In the genomic region with DNA sequence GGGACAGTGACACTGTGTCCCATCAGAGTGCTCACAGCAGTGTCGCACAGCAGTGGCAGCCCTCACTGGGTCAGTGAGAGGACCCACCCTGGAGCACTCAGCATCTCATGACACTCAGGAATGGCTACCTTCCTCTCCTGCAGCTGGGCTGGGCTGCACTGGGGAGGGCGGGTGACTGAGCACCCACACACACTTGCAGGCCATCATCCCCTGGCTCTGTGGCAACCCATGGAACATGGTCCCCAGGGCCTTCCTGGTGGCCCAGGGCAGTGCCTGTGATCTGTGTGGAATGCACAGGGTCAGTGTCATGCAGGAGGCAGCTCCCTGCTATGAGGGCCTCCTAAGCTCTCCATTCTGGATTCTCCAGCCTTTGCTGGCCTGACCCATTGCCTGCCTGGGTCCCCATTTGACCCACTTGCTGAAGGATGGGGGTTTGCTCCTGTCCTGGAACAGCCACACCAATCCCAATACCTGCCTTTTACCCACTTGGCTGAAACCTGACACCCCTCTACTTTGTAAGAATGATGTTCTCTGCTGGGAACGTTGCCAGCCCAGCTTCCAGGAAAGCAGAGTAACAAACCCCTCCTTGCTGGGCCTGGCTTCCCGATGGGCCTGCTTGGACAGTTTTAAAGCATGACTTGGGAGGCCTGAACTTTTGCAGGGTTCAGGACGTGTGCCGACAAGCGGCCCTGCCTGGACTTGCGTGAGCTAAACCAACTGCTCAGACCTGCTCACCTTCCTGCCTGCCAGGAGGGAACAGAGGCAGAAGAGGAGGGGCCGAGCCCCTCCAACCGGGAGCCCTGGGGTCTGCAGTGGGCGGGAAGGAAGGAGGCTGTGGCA, we compare ENCODE assay signal across 8 cellular contexts. TPM values are rescaled to one million over a fixed set of nuclear protein-coding genes. Genes with fewer than 3 reads are reported as not detected.
DNase-seq lines count a peak whose midpoint lies in the region; ATAC-seq and TF ChIP-seq lines count a peak whose summit lies in the region.

No MANE protein-coding gene starts in this region.

- peak overlapping the region; percentile 87 for H3K18ac ChIP-seq in IMR-90 (ENCODE audit: low read depth, low read length)

- H2BK120ac ChIP-seq in IMR-90 (ENCODE audit: low read depth, low read length): peak overlapping the region; percentile 99

- H2BK5ac ChIP-seq in IMR-90 (ENCODE audit: low read depth, low read length, poor library complexity, severe bottlenecking): peak overlapping the region; percentile 99

- H2BK20ac ChIP-seq in IMR-90 (ENCODE audit: low read depth, low read length): peak overlapping the region; percentile 81

- peak overlapping the region; percentile 57 for H2AK9ac ChIP-seq in IMR-90 (replicated peaks; ENCODE audit: low read depth, low read length, poor library complexity)

- WGBS in IMR-90 (ENCODE audit: extremely low coverage in 2 of 2, insufficient read length in 1 of 2), 2 experiments: 0% methylated on average over 1 of the region's 11 CpGs; no CpG with 5 or more reads in 1 of the 2 experiments

- H2AK5ac ChIP-seq in IMR-90 (ENCODE audit: low read depth, low read length): peak overlapping the region; percentile 92

- no peaks in the 10 kb centered on the region for H3K9me3 ChIP-seq in IMR-90 (ENCODE audit: control insufficient read depth, insufficient read depth, low read length)

- H3K9me3 Mint-ChIP-seq in activated T-helper 2 cell treated with anti-CD3 and anti-CD28 coated beads, Interferon-gamma antibody, Interleukin-2, Interleukin-4, amounts not matched to agents 10 μg/mL and 5 μg/mL and 100 μg/mL, durations not matched to agents 14 hours and 24 hours and 36 hours: no peaks in the 10 kb centered on the region

- no peaks in the 10 kb centered on the region for H3K4me1 Mint-ChIP-seq in activated T-helper 2 cell treated with anti-CD3 and anti-CD28 coated beads, Interferon-gamma antibody, Interleukin-2, Interleukin-4, amounts not matched to agents 10 μg/mL and 5 μg/mL and 100 μg/mL, durations not matched to agents 14 hours and 24 hours and 36 hours (ENCODE audit: low read depth)

- H3K27ac Mint-ChIP-seq in activated T-helper 2 cell treated with anti-CD3 and anti-CD28 coated beads, Interferon-gamma antibody, Interleukin-2, Interleukin-4, amounts not matched to agents 10 μg/mL and 5 μg/mL and 100 μg/mL, durations not matched to agents 14 hours and 24 hours and 36 hours: no peak overlapping the region

- H3K14ac ChIP-seq in IMR-90 (replicated peaks; ENCODE audit: low read depth, low read length): peak overlapping the region; percentile 89

- H4K91ac ChIP-seq in IMR-90 (ENCODE audit: insufficient read depth, low read depth, low read length): peak overlapping the region; percentile 99

- CTCF ChIA-PET in AG04449 (lab: Yijun Ruan, JAX): interaction anchor here (1.3 to 3.0 kb wide), 4 partner anchors 12 to 126 kb away, joined by 4 to 18 read pairs (median 10); no protein-coding TSS in a partner anchor
- CTCF ChIA-PET in IMR-90 (lab: Yijun Ruan, JAX): interaction anchor here (0.6 to 1.8 kb wide), 3 partner anchors 12 to 133 kb away, joined by 3 to 5 read pairs (median 5); no protein-coding TSS in a partner anchor
- CTCF ChIA-PET in RWPE1 (lab: Yijun Ruan, JAX): interaction anchor here (0.5 to 2.2 kb wide), 6 partner anchors 9 to 156 kb away, joined by 3 to 10 read pairs (median 4); no protein-coding TSS in a partner anchor

- intact Hi-C loops in IMR-90 (cut with micrococcal nuclease): no loop called here
- intact Hi-C loops in activated T-helper 2 cell treated with anti-CD3 and anti-CD28 coated beads, Interferon-gamma antibody, Interleukin-2, Interleukin-4, amounts not matched to agents 10 μg/mL and 5 μg/mL and 100 μg/mL, durations not matched to agents 14 hours and 24 hours and 36 hours (cut with micrococcal nuclease): no loop called here

- TF ChIP-seq CTCF in AG04449 (IDR thresholded peaks at IDR 0.05; ENCODE audit: insufficient read depth, low read length, missing control alignments) (no peak), IMR-90 (conservative IDR thresholded peaks at IDR 0.05; ENCODE audit: low read depth, low read length) (0 out of 2 replicates have a peak, but pooled peaks have one; percentile 8), RWPE1 (conservative IDR thresholded peaks at IDR 0.05; ENCODE audit: low read depth) (no peak), foreskin fibroblast (IDR thresholded peaks at IDR 0.05; ENCODE audit: low read depth, low read length) (peak; percentile 16)

- H3K27ac ChIP-seq in IMR-90 (ENCODE audit: insufficient read depth, low read length): peak overlapping the region; percentile 95
- peak overlapping the region; percentile 98 for H3K27ac ChIP-seq in RWPE1

- dilution Hi-C loops in IMR-90 (cut with HindIII; ENCODE audit: low sequenced_read_pairs, unreplicated experiment): no loop called here

- POLR2A ChIA-PET in AG04449 (lab: Yijun Ruan, JAX) (no interaction called here), IMR-90 (lab: Charles Lee; ENCODE audit: unreplicated experiment) (interaction anchor here (0.7 to 1.0 kb wide), 3 partner anchors 11 to 1873 kb away, joined by 3 read pairs; no protein-coding TSS in a partner anchor), RWPE1 (lab: Yijun Ruan, JAX; ENCODE audit: low non-redundant PET) (interaction anchor here (0.6 kb wide), 1 partner anchor 120 kb away, joined by 3 read pairs; no protein-coding TSS in a partner anchor)

- H3K79me1 ChIP-seq in IMR-90 (ENCODE audit: low read depth in 1 of 2, low read length in 2 of 2): peaks cover 47 to 92% of the 10 kb centered on the region in 2 experiments

- DNase-seq in AG04449 (ENCODE audit: low read depth, low spot score) (peak; percentile 89), IMR-90 (peak; percentile 98), RWPE1 (ENCODE audit: low spot score) (peak; percentile 97), foreskin fibroblast (peak; percentile 95 to 96), pons (ENCODE audit: low spot score) (peak; percentile 59)
- DNase-seq in activated T-helper 2 cell treated with anti-CD3 and anti-CD28 coated beads, Interferon-gamma antibody, Interleukin-2, Interleukin-4, amounts not matched to agents 10 μg/mL and 5 μg/mL and 100 μg/mL, durations not matched to agents 14 hours and 24 hours and 36 hours (ENCODE audit: low spot score): no peak
- DNase-seq in activated CD4-positive, alpha-beta T cell treated with anti-CD3 and anti-CD28 coated beads for 4 hours: no peak
- DNase-seq in stimulated activated naive CD8-positive, alpha-beta T cell treated with anti-CD3 and anti-CD28 coated beads, Interleukin-15, Interleukin-2, amounts not matched to agents 100 U/mL and 50 U/mL, for 24 hours: no peak

- H4K20me1 ChIP-seq in IMR-90 (ENCODE audit: insufficient read depth, low read length): peaks cover 67% of the 10 kb centered on the region

- peak overlapping the region; percentile 80 for H3K9ac ChIP-seq in IMR-90 (ENCODE audit: low read depth, low read length)

- H2BK15ac ChIP-seq in IMR-90 (ENCODE audit: low read depth, low read length): peak overlapping the region; percentile 61; the same call in 2 of the 3 replicates

- peak overlapping the region; percentile 89 to 95 for H4K8ac ChIP-seq in IMR-90 (ENCODE audit: low read depth in 2 of 2, low read length in 2 of 2)

- H3K23ac ChIP-seq in IMR-90 (ENCODE audit: low read depth, low read length): peak overlapping the region; percentile 92

- TF ChIP-seq RAD21 in IMR-90 (IDR thresholded peaks at IDR 0.05; ENCODE audit: low read length): peak; percentile 5; the same call in 1 of the 2 replicates

- H3K4ac ChIP-seq in IMR-90 (ENCODE audit: low read depth, low read length): peak overlapping the region; percentile 99

- H3K36me3 ChIP-seq in IMR-90 (ENCODE audit: control insufficient read depth, insufficient read depth, low read length): peaks cover 43% of the 10 kb centered on the region

- H3K36me3 Mint-ChIP-seq in activated T-helper 2 cell treated with anti-CD3 and anti-CD28 coated beads, Interferon-gamma antibody, Interleukin-2, Interleukin-4, amounts not matched to agents 10 μg/mL and 5 μg/mL and 100 μg/mL, durations not matched to agents 14 hours and 24 hours and 36 hours (ENCODE audit: low read depth): no peaks in the 10 kb centered on the region

- peak overlapping the region; percentile 36 for H2AFZ ChIP-seq in IMR-90 (replicated peaks; ENCODE audit: low read length, poor library complexity)

- peak overlapping the region; percentile 93; the same call in 1 of the 2 replicates for H3K56ac ChIP-seq in IMR-90 (ENCODE audit: extremely low read depth, insufficient read depth, low read length)

- H3K4me1 ChIP-seq in IMR-90 (ENCODE audit: control insufficient read depth, insufficient read depth, low read length): peaks cover 81% of the 10 kb centered on the region

- BruUV-seq in IMR-90 (replicated peaks; lab: Mats Ljungman, UMichigan): no TSS peak

- H3K4me3 Mint-ChIP-seq in activated T-helper 2 cell treated with anti-CD3 and anti-CD28 coated beads, Interferon-gamma antibody, Interleukin-2, Interleukin-4, amounts not matched to agents 10 μg/mL and 5 μg/mL and 100 μg/mL, durations not matched to agents 14 hours and 24 hours and 36 hours (ENCODE audit: low read depth): no peak overlapping the region

- peak overlapping the region; percentile 88 for H4K5ac ChIP-seq in IMR-90 (ENCODE audit: low read depth, low read length)

- peak overlapping the region; percentile 47 for H3K4me2 ChIP-seq in IMR-90 (ENCODE audit: low read depth, low read length)

- TF ChIP-seq POLR2A in IMR-90 (IDR thresholded peaks at IDR 0.05; ENCODE audit: low read depth, low read length): no peak; the same call in 1 of the 2 replicates

- peaks cover 68% of the 10 kb centered on the region for H3K9me1 ChIP-seq in IMR-90 (ENCODE audit: insufficient read depth, low read length)

- in situ Hi-C loops in IMR-90 (cut with MboI; ENCODE audit: low sequenced_read_pairs): loop anchor here (5.0 to 25.0 kb wide), 2 partner anchors 123 to 418 kb away; a partner anchor contains a TSS

- no peaks in the 10 kb centered on the region for H3K27me3 ChIP-seq in IMR-90 (ENCODE audit: control insufficient read depth, insufficient read depth, low read length)

- H3K27me3 Mint-ChIP-seq in activated T-helper 2 cell treated with anti-CD3 and anti-CD28 coated beads, Interferon-gamma antibody, Interleukin-2, Interleukin-4, amounts not matched to agents 10 μg/mL and 5 μg/mL and 100 μg/mL, durations not matched to agents 14 hours and 24 hours and 36 hours (ENCODE audit: low read depth): no peaks in the 10 kb centered on the region

- ATAC-seq in IMR-90 (ENCODE audit: low read depth): peak; percentile 30
- ATAC-seq in stimulated activated naive CD8-positive, alpha-beta T cell treated with anti-CD3 and anti-CD28 coated beads, Interleukin-15, Interleukin-2, amounts not matched to agents 100 U/mL and 50 U/mL, for 24 hours: no peak

- H3K4me3 ChIP-seq in AG04449 (ENCODE audit: low read depth, low read length) (no peak overlapping the region), IMR-90 (ENCODE audit: insufficient read depth, low read depth, low read length) (no peak overlapping the region), foreskin fibroblast (ENCODE audit: low read depth in 1 of 2, low read length in 2 of 2) (no peak overlapping the region)

RNA-seq across cellular contexts. Expression of a gene that starts 13.7 kb away (rescaled TPM):
- total RNA-seq in IMR-90 (2012; rRNA removed): 29.7 and 29.9 TPM in 2 replicates
- polyA plus RNA-seq in IMR-90 (2012; rRNA removed): 36.9 and 39.7 TPM in 2 replicates
- polyA plus RNA-seq in IMR-90 (2012; cell fraction: cytosol; rRNA removed): 22.1 and 48.3 TPM in 2 replicates
- polyA plus RNA-seq in IMR-90 (2012; cell fraction: nucleus; rRNA removed; ENCODE audit: low replicate concordance): 21.0 and 34.4 TPM in 2 replicates
- 17.6 and 17.7 TPM in 2 replicates for total RNA-seq in activated T-helper 2 cell treated with anti-CD3 and anti-CD28 coated beads, Interferon-gamma antibody, Interleukin-2, Interleukin-4, amounts not matched to agents 10 μg/mL and 5 μg/mL and 100 μg/mL, durations not matched to agents 14 hours and 24 hours and 36 hours

Comparison
In these comparisons a context has a peak if more than half of its experiments do, and no peak if none do; other contexts are left out.
1. DNase-seq: peak in AG04449 (single experiment), IMR-90 (single experiment), RWPE1 (single experiment), foreskin fibroblast (2 of 2) and pons (single experiment); none in activated T-helper 2 cell treated with anti-CD3 and anti-CD28 coated beads, Interferon-gamma antibody, Interleukin-2, Interleukin-4, amounts not matched to agents 10 μg/mL and 5 μg/mL and 100 μg/mL, durations not matched to agents 14 hours and 24 hours and 36 hours (single experiment), activated CD4-positive, alpha-beta T cell treated with anti-CD3 and anti-CD28 coated beads for 4 hours (0 of 2) and stimulated activated naive CD8-positive, alpha-beta T cell treated with anti-CD3 and anti-CD28 coated beads, Interleukin-15, Interleukin-2, amounts not matched to agents 100 U/mL and 50 U/mL, for 24 hours (single experiment).
2. CTCF ChIP-seq: peak in IMR-90 (single experiment) and foreskin fibroblast (single experiment); none in AG04449 (single experiment) and RWPE1 (single experiment).